30 cellular contexts compared by ENCODE assay signal in genomic region chr7:37040330-37040729, GRCh38.
A peak's percentile ranks its signal among the peaks of the same experiment; 100 is the strongest.
DNase-seq lines count a peak whose midpoint lies in the region; ATAC-seq and TF ChIP-seq lines count a peak whose summit lies in the region.
"Had no signal": no experiment of that assay in that cellular context is flagged by ENCODE, and none has a peak within 500 bp of the region (broad histone marks: within the 10 kb centered on the region; RNA-seq: fewer than 3 reads in every experiment).

No MANE protein-coding gene starts in this region.

- peaks cover 13% of the 10 kb centered on the region for H3K9me3 Mint-ChIP-seq in neural progenitor cell
- H3K9me3 Mint-ChIP-seq: effector memory CD8-positive, alpha-beta T cell; type B pancreatic cell had no signal

- H3F3A ChIP-seq in neural progenitor cell (ENCODE audit: low read depth) = no peaks in the 10 kb centered on the region

- H3K27ac Mint-ChIP-seq in neural progenitor cell = no peak overlapping the region
- H3K27ac Mint-ChIP-seq: activated CD4-positive, alpha-beta T cell treated with anti-CD3 and anti-CD28 coated beads, Interleukin-2, amount 10 ng/mL, durations not matched to agents 7 days and 5 days; activated CD8-positive, alpha-beta memory T cell treated with anti-CD3 and anti-CD28 coated beads, Interleukin-2, amount 10 ng/mL, durations not matched to agents 7 days and 5 days; activated T-helper 1 cell treated with anti-CD3 and anti-CD28 coated beads, Interleukin-12 subunit alpha, Interleukin-12 subunit beta, Interleukin-2, Interleukin-4 antibody, amounts not matched to agents 30 ng/mL and 10 ng/mL and 1 ng/mL, durations not matched to agents 14 hours and 24 hours and 36 hours; effector memory CD8-positive, alpha-beta T cell; mesothelial cell of epicardium; naive thymus-derived CD4-positive, alpha-beta T cell; type B pancreatic cell had no signal

- ATAC-seq in foreskin keratinocyte (peak; percentile 41), GM18505 (IDR thresholded peaks at IDR 0.05; ENCODE audit: unreplicated experiment) (no peak)
- ATAC-seq: activated CD8-positive, alpha-beta memory T cell treated with anti-CD3 and anti-CD28 coated beads, Interleukin-2, amount 10 ng/mL, durations not matched to agents 7 days and 5 days; effector memory CD8-positive, alpha-beta T cell; esophagus mucosa; gastroesophageal sphincter; GM12878; left lung; naive thymus-derived CD4-positive, alpha-beta T cell had no signal

- CTCF ChIA-PET in HEK293T (lab: Yijun Ruan, JAX) = no interaction called here

- H3K9me3 ChIP-seq in neural progenitor cell (ENCODE audit: low read depth) = no peaks in the 10 kb centered on the region
- H3K9me3 ChIP-seq: colonic mucosa had no signal

- H3K36me3 Mint-ChIP-seq in neural progenitor cell = peaks cover 5% of the 10 kb centered on the region
- H3K36me3 Mint-ChIP-seq: mesothelial cell of epicardium, type B pancreatic cell had no signal

- H3K4me1 Mint-ChIP-seq in neural progenitor cell = peaks cover 7% of the 10 kb centered on the region
- H3K4me1 Mint-ChIP-seq: activated CD8-positive, alpha-beta memory T cell treated with anti-CD3 and anti-CD28 coated beads, Interleukin-2, amount 10 ng/mL, durations not matched to agents 7 days and 5 days; mesothelial cell of epicardium had no signal

- no peak overlapping the region for H3K9ac ChIP-seq in neural progenitor cell

- POLR2A ChIA-PET in HEK293T (lab: Yijun Ruan, JAX) = no interaction called here

- no peak overlapping the region for H3K4me2 ChIP-seq in neural progenitor cell

- no peaks in the 10 kb centered on the region for H3K79me2 ChIP-seq in neural progenitor cell (ENCODE audit: low read depth)

- no peak for TF ChIP-seq POLR2A in GM18505 (IDR thresholded peaks at IDR 0.05; ENCODE audit: borderline replicate concordance, extremely low read depth, insufficient read depth, insufficient read length)

- no peaks in the 10 kb centered on the region for H3K36me3 ChIP-seq in neural progenitor cell
- H3K36me3 ChIP-seq: colonic mucosa, gastroesophageal sphincter, left lung, WERI-Rb-1 had no signal

- no peaks in the 10 kb centered on the region for H4K20me1 ChIP-seq in neural progenitor cell (ENCODE audit: low read depth)

- no peaks in the 10 kb centered on the region for H3K27me3 Mint-ChIP-seq in neural progenitor cell (ENCODE audit: insufficient read depth, low read depth)
- H3K27me3 Mint-ChIP-seq: activated CD4-positive, alpha-beta T cell treated with anti-CD3 and anti-CD28 coated beads, Interleukin-2, amount 10 ng/mL, durations not matched to agents 7 days and 5 days; activated CD8-positive, alpha-beta memory T cell treated with anti-CD3 and anti-CD28 coated beads, Interleukin-2, amount 10 ng/mL, durations not matched to agents 7 days and 5 days; CD4-positive, CD25-positive, alpha-beta regulatory T cell; effector memory CD8-positive, alpha-beta T cell; naive thymus-derived CD4-positive, alpha-beta T cell; type B pancreatic cell had no signal

- H2AFZ ChIP-seq in neural progenitor cell (replicated peaks) = no peak overlapping the region

- DNase-seq in DMS153 treated with DMSO at 0.1 percent for 48 hours (lab: John Stamatoyannopoulos, UW; ENCODE audit: unreplicated experiment) (peak; percentile 56), NCI-H146 treated with DMSO at 0.1 percent for 48 hours (lab: John Stamatoyannopoulos, UW; ENCODE audit: unreplicated experiment) (peak; percentile 91), NCI-H748 treated with DMSO at 0.1 percent for 48 hours (lab: John Stamatoyannopoulos, UW) (peak; percentile 92), foreskin keratinocyte (peak in 1 of 2 donors; percentile 28), neural progenitor cell (ENCODE audit: low spot score) (no peak), HEK293T (ENCODE audit: extremely low spot score) (no peak)
- no peak for DNase-seq in stimulated activated CD4-positive, alpha-beta T cell treated with anti-CD3 and anti-CD28 coated beads, Interleukin-4, amount 100 ng/mL, for 4 hours
- DNase-seq: activated CD4-positive, alpha-beta T cell treated with anti-CD3 and anti-CD28 coated beads, Interleukin-2, amount 10 ng/mL, durations not matched to agents 7 days and 5 days; activated CD8-positive, alpha-beta memory T cell treated with anti-CD3 and anti-CD28 coated beads, Interleukin-2, amount 10 ng/mL, durations not matched to agents 7 days and 5 days; activated naive CD4-positive, alpha-beta T cell treated with anti-CD3 and anti-CD28 coated beads, Interleukin-2, amount 50 U/mL, for 16 hours; CD4-positive, CD25-positive, alpha-beta regulatory T cell; colonic mucosa; DMS53; effector memory CD8-positive, alpha-beta T cell; hypothalamus; left lung; naive thymus-derived CD4-positive, alpha-beta T cell; NCI-H187 treated with DMSO at 0.1 percent for 48 hours; NCI-H510A treated with DMSO at 0.1 percent for 48 hours; occipital lobe; small intestine; stimulated activated CD4-positive, alpha-beta T cell treated with anti-CD3 and anti-CD28 coated beads, Interleukin-1b, Interleukin-23, amount 100 ng/mL, for 48 hours; WERI-Rb-1 had no signal

- H3K4me3 Mint-ChIP-seq in neural progenitor cell = no peak overlapping the region
- H3K4me3 Mint-ChIP-seq: activated CD4-positive, alpha-beta T cell treated with anti-CD3 and anti-CD28 coated beads, Interleukin-2, amount 10 ng/mL, durations not matched to agents 7 days and 5 days; activated CD8-positive, alpha-beta memory T cell treated with anti-CD3 and anti-CD28 coated beads, Interleukin-2, amount 10 ng/mL, durations not matched to agents 7 days and 5 days; activated T-helper 1 cell treated with anti-CD3 and anti-CD28 coated beads, Interleukin-12 subunit alpha, Interleukin-12 subunit beta, Interleukin-2, Interleukin-4 antibody, amounts not matched to agents 30 ng/mL and 10 ng/mL and 1 ng/mL, durations not matched to agents 14 hours and 24 hours and 36 hours; CD4-positive, CD25-positive, alpha-beta regulatory T cell; effector memory CD8-positive, alpha-beta T cell; mesothelial cell of epicardium; naive thymus-derived CD4-positive, alpha-beta T cell; type B pancreatic cell had no signal

- H3K4me3 ChIP-seq in neural progenitor cell = no peak overlapping the region
- H3K4me3 ChIP-seq: colonic mucosa, gastroesophageal sphincter, GM12878, left lung had no signal

- H3K27ac ChIP-seq in foreskin keratinocyte (no peak overlapping the region), neural progenitor cell (no peak overlapping the region)
- H3K27ac ChIP-seq: colonic mucosa, gastroesophageal sphincter, left lung, WERI-Rb-1 had no signal

- H3K4me1 ChIP-seq in foreskin keratinocyte = no peaks in the 10 kb centered on the region
- no peaks in the 10 kb centered on the region for H3K4me1 ChIP-seq in neural progenitor cell
- H3K4me1 ChIP-seq: colonic mucosa had no signal

- H3K27me3 ChIP-seq in foreskin keratinocyte (no peaks in the 10 kb centered on the region), neural progenitor cell (no peaks in the 10 kb centered on the region)
- H3K27me3 ChIP-seq: colonic mucosa, gastroesophageal sphincter, left lung had no signal

- TF ChIP-seq CTCF in foreskin keratinocyte (conservative IDR thresholded peaks at IDR 0.05) = no peak
- TF ChIP-seq CTCF in neural progenitor cell (IDR thresholded peaks at IDR 0.05) = no peak

TF ChIP-seq in HEK293T, 16 proteins besides CTCF, POLR2A, EP300 and RAD21:
- TF ChIP-seq L3MBTL2 (conservative IDR thresholded peaks at IDR 0.05) = no peak
- no peak for TF ChIP-seq SUZ12 (IDR thresholded peaks at IDR 0.05)
- no peak for TF ChIP-seq ZNF384 (IDR thresholded peaks at IDR 0.05)
- TF ChIP-seq ARNT (IDR thresholded peaks at IDR 0.05) = no peak
- TF ChIP-seq NFRKB (IDR thresholded peaks at IDR 0.05) = no peak
- TF ChIP-seq BHLHE40 (IDR thresholded peaks at IDR 0.05; ENCODE audit: borderline replicate concordance) = no peak
- TF ChIP-seq LEF1 (IDR thresholded peaks at IDR 0.05; ENCODE audit: borderline replicate concordance) = no peak

Comparison
In these comparisons a context has a peak if more than half of its experiments do, and no peak if none do; other contexts are left out.
1. DNase-seq: peak in DMS153 treated with DMSO at 0.1 percent for 48 hours (single experiment), NCI-H146 treated with DMSO at 0.1 percent for 48 hours (single experiment) and NCI-H748 treated with DMSO at 0.1 percent for 48 hours (single experiment); none in neural progenitor cell (single experiment), stimulated activated CD4-positive, alpha-beta T cell treated with anti-CD3 and anti-CD28 coated beads, Interleukin-4, amount 100 ng/mL, for 4 hours (0 of 2) and HEK293T (single experiment).